Comparison of ENCODE assay signal across 1 cellular context in genomic region chr2:21033237-21034155, GRCh38.
TF ChIP-seq lines count a peak whose summit lies in the region.

No MANE protein-coding gene starts in this region.

TF ChIP-seq in HepG2, 621 proteins besides CTCF, POLR2A, EP300 and RAD21 (continued from another document and continues in another):
- no peak for TF ChIP-seq SNAPC4 (CRISPR knock-in tag; IDR thresholded peaks at IDR 0.05)
- no peak for TF ChIP-seq SCMH1 (CRISPR knock-in tag; IDR thresholded peaks at IDR 0.05; ENCODE audit: borderline replicate concordance)
- TF ChIP-seq ZNF572 (CRISPR knock-in tag; IDR thresholded peaks at IDR 0.05) = no peak
- no peak for TF ChIP-seq ZNF737 (CRISPR knock-in tag; IDR thresholded peaks at IDR 0.05; ENCODE audit: borderline replicate concordance)
- 0 out of 2 replicates have a peak, but pooled peaks have one; percentile 22 for TF ChIP-seq ZNF772 (CRISPR knock-in tag; IDR thresholded peaks at IDR 0.05)
- no peak; the same call in 1 of the 2 replicates for TF ChIP-seq ARID4A (CRISPR knock-in tag; IDR thresholded peaks at IDR 0.05; ENCODE audit: borderline replicate concordance)
- TF ChIP-seq RAD51 (IDR thresholded peaks at IDR 0.05; ENCODE audit: borderline replicate concordance) = no peak
- TF ChIP-seq CAMTA2 (CRISPR knock-in tag; IDR thresholded peaks at IDR 0.05; ENCODE audit: borderline replicate concordance) = no peak
- TF ChIP-seq NRL (CRISPR knock-in tag; IDR thresholded peaks at IDR 0.05; ENCODE audit: borderline replicate concordance) = no peak
- no peak for TF ChIP-seq SRSF4 (IDR thresholded peaks at IDR 0.05; ENCODE audit: low read depth, low read length, poor library complexity, severe bottlenecking)
- no peak for TF ChIP-seq PRDM4 (CRISPR knock-in tag; IDR thresholded peaks at IDR 0.05; ENCODE audit: borderline replicate concordance)
- no peak for TF ChIP-seq SMAD1 (CRISPR knock-in tag; IDR thresholded peaks at IDR 0.05; ENCODE audit: borderline replicate concordance, low read depth)
- no peak for TF ChIP-seq NKX3-1 (CRISPR knock-in tag; IDR thresholded peaks at IDR 0.05)
- TF ChIP-seq MBD4 (IDR thresholded peaks at IDR 0.05; ENCODE audit: borderline replicate concordance, low read length) = peak; percentile 60; the same call in 1 of the 2 replicates
- no peak for TF ChIP-seq LBX2 (CRISPR knock-in tag; IDR thresholded peaks at IDR 0.05; ENCODE audit: borderline replicate concordance)
- TF ChIP-seq ZBTB42 (CRISPR knock-in tag; IDR thresholded peaks at IDR 0.05) = no peak
- TF ChIP-seq ZKSCAN1 (IDR thresholded peaks at IDR 0.05; ENCODE audit: low read length) = no peak
- TF ChIP-seq TP53 (CRISPR knock-in tag; conservative IDR thresholded peaks at IDR 0.05) = no peak
- TF ChIP-seq BCL3 (CRISPR knock-in tag; IDR thresholded peaks at IDR 0.05) = no peak
- no peak for TF ChIP-seq EHMT2 (IDR thresholded peaks at IDR 0.05; ENCODE audit: borderline replicate concordance, low read depth, low read length)
- peak; percentile 51 for TF ChIP-seq POLR2AphosphoS5 (IDR thresholded peaks at IDR 0.05; ENCODE audit: low read depth, low read length)
- no peak for TF ChIP-seq ATF5 (CRISPR knock-in tag; IDR thresholded peaks at IDR 0.05; ENCODE audit: low read depth)
- TF ChIP-seq ARID5B (CRISPR knock-in tag; IDR thresholded peaks at IDR 0.05) = no peak
- TF ChIP-seq ZBTB26 (CRISPR knock-in tag; IDR thresholded peaks at IDR 0.05; ENCODE audit: borderline replicate concordance) = no peak
- no peak for TF ChIP-seq ZNF605 (CRISPR knock-in tag; IDR thresholded peaks at IDR 0.05)
- no peak for TF ChIP-seq ZBTB7B (CRISPR knock-in tag; IDR thresholded peaks at IDR 0.05)
- TF ChIP-seq ZBTB7A (CRISPR knock-in tag; IDR thresholded peaks at IDR 0.05) = no peak
- TF ChIP-seq PITX1 (CRISPR knock-in tag; IDR thresholded peaks at IDR 0.05) = no peak
- peak; percentile 14; the same call in 1 of the 2 replicates for TF ChIP-seq THAP8 (CRISPR knock-in tag; IDR thresholded peaks at IDR 0.05; ENCODE audit: borderline replicate concordance)
- no peak for TF ChIP-seq ZNF382 (CRISPR knock-in tag; IDR thresholded peaks at IDR 0.05; ENCODE audit: borderline replicate concordance)
- TF ChIP-seq ZNF335 (CRISPR knock-in tag; IDR thresholded peaks at IDR 0.05) = no peak
- no peak for TF ChIP-seq TMF1 (CRISPR knock-in tag; IDR thresholded peaks at IDR 0.05; ENCODE audit: low read depth)
- no peak for TF ChIP-seq TBP (CRISPR knock-in tag; IDR thresholded peaks at IDR 0.05)
- TF ChIP-seq HOXA5 (CRISPR knock-in tag; IDR thresholded peaks at IDR 0.05) = no peak
- no peak for TF ChIP-seq GTF2F1 (IDR thresholded peaks at IDR 0.05; ENCODE audit: low read length)
- TF ChIP-seq ZNF569 (CRISPR knock-in tag; IDR thresholded peaks at IDR 0.05; ENCODE audit: borderline replicate concordance) = no peak
- no peak for TF ChIP-seq ZNF264 (CRISPR knock-in tag; IDR thresholded peaks at IDR 0.05)
- no peak for TF ChIP-seq EEA1 (CRISPR knock-in tag; IDR thresholded peaks at IDR 0.05; ENCODE audit: borderline replicate concordance)
- no peak for TF ChIP-seq YEATS2 (CRISPR knock-in tag; IDR thresholded peaks at IDR 0.05; ENCODE audit: borderline replicate concordance)
- TF ChIP-seq ZNF12 (CRISPR knock-in tag; IDR thresholded peaks at IDR 0.05) = no peak
- no peak for TF ChIP-seq SP5 (CRISPR knock-in tag; IDR thresholded peaks at IDR 0.05; ENCODE audit: borderline replicate concordance, low read depth)
- no peak for TF ChIP-seq ZNF552 (CRISPR knock-in tag; IDR thresholded peaks at IDR 0.05; ENCODE audit: borderline replicate concordance)
